Comparison of ENCODE assay signal across 11 cellular contexts in genomic region chr6:163712569-163712966, GRCh38.
A peak's percentile ranks its signal among the peaks of the same experiment; 100 is the strongest.
DNase-seq lines count a peak whose midpoint lies in the region; ATAC-seq and TF ChIP-seq lines count a peak whose summit lies in the region.
"Had no signal": no experiment of that assay in that cellular context is flagged by ENCODE, and none has a peak within 500 bp of the region (broad histone marks: within the 10 kb centered on the region; RNA-seq: fewer than 3 reads in every experiment).

No MANE protein-coding gene starts in this region.

- peaks cover 19% of the 10 kb centered on the region for H3K27me3 Mint-ChIP-seq in stimulated activated naive CD8-positive, alpha-beta T cell treated with anti-CD3 and anti-CD28 coated beads, Interleukin-15, amount 100 ng/mL, for 72 hours
- no peaks in the 10 kb centered on the region for H3K27me3 Mint-ChIP-seq in dendritic cell treated with granulocyte-macrophage colony-stimulating factor and Interleukin-4, amounts not matched to agents 40 ng/mL and 50 ng/mL, for 4 days
- peaks cover 14% of the 10 kb centered on the region for H3K27me3 Mint-ChIP-seq in neural progenitor cell (ENCODE audit: insufficient read depth, low read depth)
- no peaks in the 10 kb centered on the region for H3K27me3 Mint-ChIP-seq in mesothelial cell of epicardium (ENCODE audit: low read depth)

- no peak overlapping the region for H2AFZ ChIP-seq in neural progenitor cell (replicated peaks)

- H3K4me1 ChIP-seq in neural progenitor cell = no peaks in the 10 kb centered on the region

- peaks cover 8% of the 10 kb centered on the region for H3K4me1 Mint-ChIP-seq in stimulated activated naive CD8-positive, alpha-beta T cell treated with anti-CD3 and anti-CD28 coated beads, Interleukin-15, amount 100 ng/mL, for 72 hours
- H3K4me1 Mint-ChIP-seq in dendritic cell treated with granulocyte-macrophage colony-stimulating factor and Interleukin-4, amounts not matched to agents 40 ng/mL and 50 ng/mL, for 4 days (ENCODE audit: low read depth) = peaks cover 96% of the 10 kb centered on the region
- H3K4me1 Mint-ChIP-seq in neural progenitor cell (peaks cover 4% of the 10 kb centered on the region), mesothelial cell of epicardium (peaks cover 4% of the 10 kb centered on the region)

- TF ChIP-seq CTCF in neural progenitor cell (IDR thresholded peaks at IDR 0.05) = no peak
- no peak for TF ChIP-seq CTCF in mesothelial cell of epicardium (IDR thresholded peaks at IDR 0.05; ENCODE audit: unreplicated experiment)

- H3K9me3 Mint-ChIP-seq in stimulated activated naive CD8-positive, alpha-beta T cell treated with anti-CD3 and anti-CD28 coated beads, Interleukin-15, amount 100 ng/mL, for 72 hours = no peaks in the 10 kb centered on the region
- H3K9me3 Mint-ChIP-seq in dendritic cell treated with granulocyte-macrophage colony-stimulating factor and Interleukin-4, amounts not matched to agents 40 ng/mL and 50 ng/mL, for 4 days = no peaks in the 10 kb centered on the region
- H3K9me3 Mint-ChIP-seq in neural progenitor cell = peaks cover 8% of the 10 kb centered on the region
- H3K9me3 Mint-ChIP-seq in mesothelial cell of epicardium = no peaks in the 10 kb centered on the region
- H3K9me3 Mint-ChIP-seq: activated T-cell treated with anti-CD3 and anti-CD28 coated beads, Interleukin-2, amount 50 U/mL, for 24 hours had no signal

- H3K27ac Mint-ChIP-seq in stimulated activated naive CD8-positive, alpha-beta T cell treated with anti-CD3 and anti-CD28 coated beads, Interleukin-15, amount 100 ng/mL, for 72 hours = no peak overlapping the region
- peak overlapping the region; percentile 95 for H3K27ac Mint-ChIP-seq in dendritic cell treated with granulocyte-macrophage colony-stimulating factor and Interleukin-4, amounts not matched to agents 40 ng/mL and 50 ng/mL, for 4 days
- H3K27ac Mint-ChIP-seq in neural progenitor cell (peak overlapping the region; percentile 29), mesothelial cell of epicardium (no peak overlapping the region)
- H3K27ac Mint-ChIP-seq: activated T-cell treated with anti-CD3 and anti-CD28 coated beads, Interleukin-2, amount 50 U/mL, for 24 hours had no signal

- no peaks in the 10 kb centered on the region for H3F3A ChIP-seq in neural progenitor cell (ENCODE audit: low read depth)

- no peak overlapping the region for H3K4me3 Mint-ChIP-seq in stimulated activated naive CD8-positive, alpha-beta T cell treated with anti-CD3 and anti-CD28 coated beads, Interleukin-15, amount 100 ng/mL, for 72 hours
- peak overlapping the region; percentile 39 for H3K4me3 Mint-ChIP-seq in dendritic cell treated with granulocyte-macrophage colony-stimulating factor and Interleukin-4, amounts not matched to agents 40 ng/mL and 50 ng/mL, for 4 days
- no peak overlapping the region for H3K4me3 Mint-ChIP-seq in neural progenitor cell
- no peak overlapping the region for H3K4me3 Mint-ChIP-seq in mesothelial cell of epicardium
- H3K4me3 Mint-ChIP-seq: activated T-cell treated with anti-CD3 and anti-CD28 coated beads, Interleukin-2, amount 50 U/mL, for 24 hours had no signal

- peak; percentile 5 for ATAC-seq in stimulated activated naive CD8-positive, alpha-beta T cell treated with anti-CD3 and anti-CD28 coated beads, Interleukin-15, amount 100 ng/mL, for 72 hours
- no peak for ATAC-seq in stimulated activated naive CD8-positive, alpha-beta T cell treated with anti-CD3 and anti-CD28 coated beads, Interleukin-15, Interleukin-2, amounts not matched to agents 100 U/mL and 50 U/mL, for 24 hours
- ATAC-seq in GM19467 (IDR thresholded peaks at IDR 0.05; ENCODE audit: unreplicated experiment) (no peak), GM18502 (IDR thresholded peaks at IDR 0.05; ENCODE audit: poor library complexity, unreplicated experiment) (no peak), HG03521 (IDR thresholded peaks at IDR 0.05; ENCODE audit: unreplicated experiment) (no peak)
- ATAC-seq: PC-3 had no signal

- H3K27ac ChIP-seq in neural progenitor cell = no peak overlapping the region

- intact Hi-C loops in dendritic cell treated with granulocyte-macrophage colony-stimulating factor and Interleukin-4, amounts not matched to agents 40 ng/mL and 50 ng/mL, for 4 days (cut with micrococcal nuclease) = loop anchor here (5.0 kb wide), 2 partner anchors 40 to 45 kb away; no protein-coding TSS in a partner anchor

- H3K4me2 ChIP-seq in neural progenitor cell = no peak overlapping the region

- no peaks in the 10 kb centered on the region for H3K27me3 ChIP-seq in neural progenitor cell

- H3K36me3 ChIP-seq in neural progenitor cell = no peaks in the 10 kb centered on the region

- no peak for DNase-seq in stimulated activated naive CD8-positive, alpha-beta T cell treated with anti-CD3 and anti-CD28 coated beads, Interleukin-15, amount 100 ng/mL, for 72 hours
- no peak for DNase-seq in stimulated activated naive CD8-positive, alpha-beta T cell treated with anti-CD3 and anti-CD28 coated beads, Interleukin-15, Interleukin-2, amounts not matched to agents 100 U/mL and 50 U/mL, for 24 hours
- DNase-seq in neural progenitor cell (ENCODE audit: low spot score) = no peak
- DNase-seq in mesothelial cell of epicardium (ENCODE audit: low spot score in 2 of 2, unreplicated experiment in 2 of 2) = no peak
- DNase-seq: activated T-cell treated with anti-CD3 and anti-CD28 coated beads, Interleukin-2, amount 50 U/mL, for 24 hours; PC-3; stimulated activated naive CD4-positive, alpha-beta T cell treated with Interleukin-2 at 50 U/mL for 16 hours had no signal

- no peaks in the 10 kb centered on the region for H4K20me1 ChIP-seq in neural progenitor cell (ENCODE audit: low read depth)

- no peak overlapping the region for H3K9ac ChIP-seq in neural progenitor cell

- H3K36me3 Mint-ChIP-seq in dendritic cell treated with granulocyte-macrophage colony-stimulating factor and Interleukin-4, amounts not matched to agents 40 ng/mL and 50 ng/mL, for 4 days (ENCODE audit: low read depth) = no peaks in the 10 kb centered on the region
- no peaks in the 10 kb centered on the region for H3K36me3 Mint-ChIP-seq in neural progenitor cell
- H3K36me3 Mint-ChIP-seq in mesothelial cell of epicardium = no peaks in the 10 kb centered on the region

- H3K79me2 ChIP-seq in neural progenitor cell (ENCODE audit: low read depth) = no peaks in the 10 kb centered on the region

- no peak overlapping the region for H3K4me3 ChIP-seq in neural progenitor cell

- H3K9me3 ChIP-seq in neural progenitor cell (ENCODE audit: low read depth) = no peaks in the 10 kb centered on the region

Comparison
In these comparisons a context has a peak if more than half of its experiments do, and no peak if none do; other contexts are left out.
1. H3K27ac Mint-ChIP-seq: peak in dendritic cell treated with granulocyte-macrophage colony-stimulating factor and Interleukin-4, amounts not matched to agents 40 ng/mL and 50 ng/mL, for 4 days (single experiment) and neural progenitor cell (single experiment); none in stimulated activated naive CD8-positive, alpha-beta T cell treated with anti-CD3 and anti-CD28 coated beads, Interleukin-15, amount 100 ng/mL, for 72 hours (0 of 2) and mesothelial cell of epicardium (single experiment).